32 cellular contexts compared by ENCODE assay signal in genomic region chr1:180639871-180640270, GRCh38.
"Had no signal": no experiment of that assay in that cellular context is flagged by ENCODE, and none has a peak within 500 bp of the region (broad histone marks: within the 10 kb centered on the region; RNA-seq: fewer than 3 reads in every experiment).

No MANE protein-coding gene starts in this region.

- H3K27me3 Mint-ChIP-seq: activated CD4-positive, alpha-beta memory T cell treated with anti-CD3 and anti-CD28 coated beads, Interleukin-2, amount 10 ng/mL, durations not matched to agents 7 days and 5 days; activated CD4-positive, alpha-beta T cell treated with anti-CD3 and anti-CD28 coated beads, Interleukin-2, amount 10 ng/mL, durations not matched to agents 7 days and 5 days; activated naive CD4-positive, alpha-beta T cell treated with anti-CD3 and anti-CD28 coated beads, Interleukin-2, amount 10 ng/mL, durations not matched to agents 7 days and 5 days; activated naive CD8-positive, alpha-beta T cell treated with anti-CD3 and anti-CD28 coated beads, Interleukin-2, amount 10 ng/mL, durations not matched to agents 7 days and 5 days; activated T-cell treated with anti-CD3 and anti-CD28 coated beads, Interleukin-2, amount 50 U/mL, for 24 hours; dendritic cell treated with granulocyte-macrophage colony-stimulating factor and Interleukin-4, amounts not matched to agents 40 ng/mL and 50 ng/mL, for 4 days; stimulated activated memory B cell treated with anti-CD40 and anti-IgM and Interleukin-4, amounts not matched to agents 10 μg/mL and 1 μg/mL and 100 μg/mL, for 72 hours; stimulated activated naive CD8-positive, alpha-beta T cell treated with anti-CD3 and anti-CD28 coated beads, Interleukin-15, amount 100 ng/mL, for 72 hours; type B pancreatic cell had no signal

- H3K9me3 ChIP-seq: left lung, neutrophil, sigmoid colon, uterus had no signal

- ATAC-seq: esophagus mucosa; left lung; stimulated activated memory B cell treated with anti-CD40 and anti-IgM and Interleukin-4, amounts not matched to agents 10 μg/mL and 1 μg/mL and 100 μg/mL, for 72 hours; stimulated activated naive CD8-positive, alpha-beta T cell treated with anti-CD3 and anti-CD28 coated beads, Interleukin-15, amount 100 ng/mL, for 72 hours had no signal

- H3K4me1 Mint-ChIP-seq: activated CD4-positive, alpha-beta memory T cell treated with anti-CD3 and anti-CD28 coated beads, Interleukin-2, amount 10 ng/mL, durations not matched to agents 7 days and 5 days; activated naive CD4-positive, alpha-beta T cell treated with anti-CD3 and anti-CD28 coated beads, Interleukin-2, amount 10 ng/mL, durations not matched to agents 7 days and 5 days had no signal

- FAIRE-seq: astrocyte had no signal

- H3K4me3 Mint-ChIP-seq: activated CD4-positive, alpha-beta memory T cell treated with anti-CD3 and anti-CD28 coated beads, Interleukin-2, amount 10 ng/mL, durations not matched to agents 7 days and 5 days; activated CD4-positive, alpha-beta T cell treated with anti-CD3 and anti-CD28 coated beads, Interleukin-2, amount 10 ng/mL, durations not matched to agents 7 days and 5 days; activated naive CD4-positive, alpha-beta T cell treated with anti-CD3 and anti-CD28 coated beads, Interleukin-2, amount 10 ng/mL, durations not matched to agents 7 days and 5 days; activated naive CD8-positive, alpha-beta T cell treated with anti-CD3 and anti-CD28 coated beads, Interleukin-2, amount 10 ng/mL, durations not matched to agents 7 days and 5 days; activated T-cell treated with anti-CD3 and anti-CD28 coated beads, Interleukin-2, amount 50 U/mL, for 24 hours; dendritic cell treated with granulocyte-macrophage colony-stimulating factor and Interleukin-4, amounts not matched to agents 40 ng/mL and 50 ng/mL, for 4 days; endodermal cell; nephron; stimulated activated memory B cell treated with anti-CD40 and anti-IgM and Interleukin-4, amounts not matched to agents 10 μg/mL and 1 μg/mL and 100 μg/mL, for 72 hours; stimulated activated naive CD8-positive, alpha-beta T cell treated with anti-CD3 and anti-CD28 coated beads, Interleukin-15, amount 100 ng/mL, for 72 hours; type B pancreatic cell had no signal

- H3K4me3 ChIP-seq: left lung, sigmoid colon, smooth muscle cell, uterus had no signal

- H3K27ac ChIP-seq: brain microvascular endothelial cell, left lung, neutrophil, sigmoid colon, uterus had no signal

- DNase-seq: activated CD4-positive, alpha-beta memory T cell treated with anti-CD3 and anti-CD28 coated beads, Interleukin-2, amount 10 ng/mL, durations not matched to agents 7 days and 5 days; activated CD4-positive, alpha-beta T cell treated with anti-CD3 and anti-CD28 coated beads for 1 hour; activated CD4-positive, alpha-beta T cell treated with anti-CD3 and anti-CD28 coated beads, Interleukin-2, amount 10 ng/mL, durations not matched to agents 7 days and 5 days; activated CD8-positive, alpha-beta memory T cell treated with anti-CD3 and anti-CD28 coated beads, Interleukin-2, amount 50 U/mL, for 48 hours; activated gamma-delta T cell; activated naive CD4-positive, alpha-beta T cell treated with anti-CD3 and anti-CD28 coated beads, Interleukin-2, amount 10 ng/mL, durations not matched to agents 7 days and 5 days; activated naive CD8-positive, alpha-beta T cell treated with anti-CD3 and anti-CD28 coated beads, Interleukin-2, amount 10 ng/mL, durations not matched to agents 7 days and 5 days; activated T-cell treated with anti-CD3 and anti-CD28 coated beads, Interleukin-2, amount 50 U/mL, for 24 hours; brain microvascular endothelial cell; central memory CD4-positive, alpha-beta T cell; endodermal cell; foreskin fibroblast; head of caudate nucleus; kidney glomerular epithelial cell; left lung; retina; sigmoid colon; stimulated activated CD4-positive, alpha-beta T cell treated with anti-CD3 and anti-CD28 coated beads, Interleukin-1b, Interleukin-23, amount 100 ng/mL, for 48 hours; stimulated activated CD4-positive, alpha-beta T cell treated with anti-CD3 and anti-CD28 coated beads, Interleukin-4, amount 100 ng/mL, for 4 hours; stimulated activated CD8-positive, alpha-beta memory T cell treated with anti-CD3 and anti-CD28 coated beads, Interleukin-4, amount 100 ng/mL, for 48 hours; stimulated activated naive CD8-positive, alpha-beta T cell treated with anti-CD3 and anti-CD28 coated beads, Interleukin-15, amount 100 ng/mL, for 72 hours; substantia nigra; T-helper 2 cell; uterus had no signal

- H3K36me3 ChIP-seq: brain microvascular endothelial cell, left lung, neutrophil, sigmoid colon, uterus had no signal

- H3K4me1 ChIP-seq: left lung, uterus had no signal

- H3K27ac Mint-ChIP-seq: activated CD4-positive, alpha-beta memory T cell treated with anti-CD3 and anti-CD28 coated beads, Interleukin-2, amount 10 ng/mL, durations not matched to agents 7 days and 5 days; activated CD4-positive, alpha-beta T cell treated with anti-CD3 and anti-CD28 coated beads, Interleukin-2, amount 10 ng/mL, durations not matched to agents 7 days and 5 days; activated naive CD4-positive, alpha-beta T cell treated with anti-CD3 and anti-CD28 coated beads, Interleukin-2, amount 10 ng/mL, durations not matched to agents 7 days and 5 days; activated naive CD8-positive, alpha-beta T cell treated with anti-CD3 and anti-CD28 coated beads, Interleukin-2, amount 10 ng/mL, durations not matched to agents 7 days and 5 days; activated T-cell treated with anti-CD3 and anti-CD28 coated beads, Interleukin-2, amount 50 U/mL, for 24 hours; dendritic cell treated with granulocyte-macrophage colony-stimulating factor and Interleukin-4, amounts not matched to agents 40 ng/mL and 50 ng/mL, for 4 days; stimulated activated memory B cell treated with anti-CD40 and anti-IgM and Interleukin-4, amounts not matched to agents 10 μg/mL and 1 μg/mL and 100 μg/mL, for 72 hours; stimulated activated naive CD8-positive, alpha-beta T cell treated with anti-CD3 and anti-CD28 coated beads, Interleukin-15, amount 100 ng/mL, for 72 hours; type B pancreatic cell had no signal

- H3K27me3 ChIP-seq: brain microvascular endothelial cell, left lung, neutrophil, sigmoid colon, uterus had no signal
